ENCODE assay signal across 26 cellular contexts in genomic region chr12:100956311-100956852, GRCh38.
"Had no signal": no experiment of that assay in that cellular context is flagged by ENCODE, and none has a peak within 500 bp of the region (broad histone marks: within the 10 kb centered on the region; RNA-seq: fewer than 3 reads in every experiment).

No MANE protein-coding gene starts in this region.

- H3K4me3 Mint-ChIP-seq: activated naive CD8-positive, alpha-beta T cell; activated T-cell treated with anti-CD3 and anti-CD28 coated beads, Interleukin-2, amount 50 U/mL, for 24 hours; activated T-helper 17 cell treated with anti-CD3 and anti-CD28 coated beads, Interleukin-2, amount 50 U/mL, for 72 hours; dendritic cell treated with granulocyte-macrophage colony-stimulating factor and Interleukin-4, amounts not matched to agents 40 ng/mL and 50 ng/mL, for 4 days; naive thymus-derived CD4-positive, alpha-beta T cell; neural crest cell; stimulated activated effector memory CD8-positive, alpha-beta T cell treated with anti-CD3 and anti-CD28 coated beads, Interleukin-12 subunit alpha, Interleukin-12 subunit beta, amount 100 ng/mL, for 72 hours; T-cell had no signal

- H3K4me1 Mint-ChIP-seq: activated T-helper 17 cell treated with anti-CD3 and anti-CD28 coated beads, Interleukin-2, amount 50 U/mL, for 72 hours; neural crest cell; stimulated activated effector memory CD8-positive, alpha-beta T cell treated with anti-CD3 and anti-CD28 coated beads, Interleukin-12 subunit alpha, Interleukin-12 subunit beta, amount 100 ng/mL, for 72 hours; T-cell had no signal

- H3K4me3 ChIP-seq: cardiac muscle cell, right lobe of liver, skin epidermis, stomach, suprapubic skin, transverse colon had no signal

- ATAC-seq: activated T-helper 17 cell treated with anti-CD3 and anti-CD28 coated beads, Interleukin-2, amount 50 U/mL, for 72 hours; naive thymus-derived CD4-positive, alpha-beta T cell; right lobe of liver; stimulated activated effector memory CD8-positive, alpha-beta T cell treated with anti-CD3 and anti-CD28 coated beads, Interleukin-12 subunit alpha, Interleukin-12 subunit beta, amount 100 ng/mL, for 72 hours; T-cell had no signal

- H3K4me1 ChIP-seq: right lobe of liver, stomach, suprapubic skin, transverse colon had no signal

- H3K27me3 ChIP-seq: cardiac muscle cell, right lobe of liver, stomach, suprapubic skin, transverse colon had no signal

- H3K27me3 Mint-ChIP-seq: activated T-cell treated with anti-CD3 and anti-CD28 coated beads, Interleukin-2, amount 50 U/mL, for 24 hours; activated T-helper 17 cell treated with anti-CD3 and anti-CD28 coated beads, Interleukin-2, amount 50 U/mL, for 72 hours; dendritic cell treated with granulocyte-macrophage colony-stimulating factor and Interleukin-4, amounts not matched to agents 40 ng/mL and 50 ng/mL, for 4 days; T-cell had no signal

- DNase-seq: activated CD4-positive, CD25-positive, alpha-beta regulatory T cell treated with anti-CD3 and anti-CD28 coated beads, Interleukin-2, amount 50 U/mL, for 72 hours; activated CD8-positive, alpha-beta memory T cell treated with anti-CD3 and anti-CD28 coated beads for 24 hours; activated CD8-positive, alpha-beta memory T cell treated with anti-CD3 and anti-CD28 coated beads, Interleukin-2, amount 50 U/mL, for 4 hours; activated T-cell treated with anti-CD3 and anti-CD28 coated beads, Interleukin-2, amount 50 U/mL, for 24 hours; effector CD4-positive, alpha-beta T cell; foreskin melanocyte; hippocampal formation; naive thymus-derived CD4-positive, alpha-beta T cell; occipital lobe; right lobe of liver; stimulated activated CD4-positive, alpha-beta T cell treated with anti-CD3 and anti-CD28 coated beads, Interleukin-2, amount 100 ng/mL, for 24 hours; stomach; T-cell; transverse colon; WERI-Rb-1 had no signal

- H3K27ac Mint-ChIP-seq: activated naive CD8-positive, alpha-beta T cell; activated T-cell treated with anti-CD3 and anti-CD28 coated beads, Interleukin-2, amount 50 U/mL, for 24 hours; activated T-helper 17 cell treated with anti-CD3 and anti-CD28 coated beads, Interleukin-2, amount 50 U/mL, for 72 hours; dendritic cell treated with granulocyte-macrophage colony-stimulating factor and Interleukin-4, amounts not matched to agents 40 ng/mL and 50 ng/mL, for 4 days; naive thymus-derived CD4-positive, alpha-beta T cell; stimulated activated effector memory CD8-positive, alpha-beta T cell treated with anti-CD3 and anti-CD28 coated beads, Interleukin-12 subunit alpha, Interleukin-12 subunit beta, amount 100 ng/mL, for 72 hours; T-cell had no signal

- H3K27ac ChIP-seq: cardiac muscle cell, right lobe of liver, skin epidermis, stomach, suprapubic skin, transverse colon, WERI-Rb-1 had no signal

- H3K36me3 ChIP-seq: cardiac muscle cell, right lobe of liver, stomach, suprapubic skin, transverse colon, WERI-Rb-1 had no signal

- H3K36me3 Mint-ChIP-seq: activated naive CD8-positive, alpha-beta T cell; naive thymus-derived CD4-positive, alpha-beta T cell; stimulated activated effector memory CD8-positive, alpha-beta T cell treated with anti-CD3 and anti-CD28 coated beads, Interleukin-12 subunit alpha, Interleukin-12 subunit beta, amount 100 ng/mL, for 72 hours; T-cell had no signal

- H3K9me3 ChIP-seq: right lobe of liver, stomach, suprapubic skin, transverse colon had no signal

- FAIRE-seq: endometrium, TTC549, urothelium cell line had no signal
